Comparison of ENCODE assay signal across 8 cellular contexts in genomic region chr7:101743995-101744360, GRCh38.
DNase-seq lines count a peak whose midpoint lies in the region; ATAC-seq and TF ChIP-seq lines count a peak whose summit lies in the region.

No MANE protein-coding gene starts in this region.

- no peaks in the 10 kb centered on the region for H3K36me3 ChIP-seq in GM06990 (ENCODE audit: control insufficient read depth, insufficient read depth, low read length)
- H3K36me3 ChIP-seq in MM.1S (replicated peaks; ENCODE audit: insufficient read depth, low read length) = no peaks in the 10 kb centered on the region
- no peaks in the 10 kb centered on the region for H3K36me3 ChIP-seq in neuronal stem cell (replicated peaks in 1 of 2; ENCODE audit: control insufficient read depth in 2 of 2, insufficient read depth in 2 of 2, low read length in 2 of 2)

- H3K9me3 ChIP-seq in MM.1S (replicated peaks; ENCODE audit: insufficient read depth, low read length) = no peaks in the 10 kb centered on the region
- no peaks in the 10 kb centered on the region for H3K9me3 ChIP-seq in neuronal stem cell (replicated peaks in 1 of 2; ENCODE audit: control insufficient read depth in 2 of 2, insufficient read depth in 1 of 2, low read depth in 1 of 2, low read length in 2 of 2)

- H3K4me3 Mint-ChIP-seq in chondrocyte (ENCODE audit: unreplicated experiment) = peak overlapping the region; percentile 83

- H3K79me2 ChIP-seq in MM.1S (ENCODE audit: low read length) = no peaks in the 10 kb centered on the region

- H3K79me1 ChIP-seq in neuronal stem cell (ENCODE audit: low read depth, low read length) = no peaks in the 10 kb centered on the region

- TF ChIP-seq CTCF in GM06990 (IDR thresholded peaks at IDR 0.05; ENCODE audit: insufficient read depth, low read length, poor library complexity, severe bottlenecking) (no peak), MM.1S (IDR thresholded peaks at IDR 0.05; ENCODE audit: low read length) (no peak), chondrocyte (IDR thresholded peaks at IDR 0.05) (no peak), foreskin fibroblast (IDR thresholded peaks at IDR 0.05; ENCODE audit: low read depth, low read length) (no peak)

- H2BK15ac ChIP-seq in neuronal stem cell (ENCODE audit: low read length) = peak overlapping the region; percentile 91

- H3K4me3 ChIP-seq in GM06990 (replicated peaks; ENCODE audit: low read depth, low read length) (peak overlapping the region; percentile 62; the same call in 1 of the 2 replicates), MM.1S (ENCODE audit: low read length) (peak overlapping the region; percentile 68), neuronal stem cell (ENCODE audit: low read length in 2 of 2) (peak overlapping the region; percentile 53 to 55), foreskin fibroblast (ENCODE audit: low read depth in 1 of 2, low read length in 2 of 2) (no peak overlapping the region)

- no peak overlapping the region for H4K8ac ChIP-seq in neuronal stem cell (ENCODE audit: low read depth, low read length)

- H3K4ac ChIP-seq in neuronal stem cell (ENCODE audit: low read length) = no peak overlapping the region

- no peak overlapping the region for H3K23ac ChIP-seq in neuronal stem cell (ENCODE audit: low read depth, low read length, poor library complexity)

- H3K4me1 ChIP-seq in MM.1S (ENCODE audit: low read length) = peaks cover 62% of the 10 kb centered on the region
- peaks cover 4 to 16% of the 10 kb centered on the region in 2 donors for H3K4me1 ChIP-seq in neuronal stem cell (ENCODE audit: control insufficient read depth in 2 of 2, insufficient read depth in 1 of 2, low read depth in 1 of 2, low read length in 2 of 2)

- no peaks in the 10 kb centered on the region for H4K20me1 ChIP-seq in MM.1S (ENCODE audit: insufficient read depth, low read length)

- peak overlapping the region; percentile 79 for H2AK5ac ChIP-seq in neuronal stem cell (ENCODE audit: low read depth, low read length)

- H2AFZ ChIP-seq in MM.1S (ENCODE audit: low read length) (peak overlapping the region; percentile 65), neuronal stem cell (ENCODE audit: low read length) (peak overlapping the region; percentile 100)

- peaks cover 1% of the 10 kb centered on the region for H3K27me3 Mint-ChIP-seq in chondrocyte (ENCODE audit: low read depth)

- H3K4me2 ChIP-seq in MM.1S (ENCODE audit: low read depth, low read length) (peak overlapping the region; percentile 89), neuronal stem cell (ENCODE audit: insufficient read depth, low read length, poor library complexity, severe bottlenecking) (peak overlapping the region; percentile 60)

- no peak overlapping the region for H3K27ac Mint-ChIP-seq in chondrocyte (ENCODE audit: unreplicated experiment)

- peak overlapping the region; percentile 47; the same call in 1 of the 2 replicates for H3K9ac ChIP-seq in MM.1S (ENCODE audit: low read length)
- peak overlapping the region; percentile 12 for H3K9ac ChIP-seq in neuronal stem cell (ENCODE audit: low read depth, low read length, poor library complexity)

- H3K9me3 Mint-ChIP-seq in chondrocyte (ENCODE audit: low read depth) = no peaks in the 10 kb centered on the region

- no peaks in the 10 kb centered on the region for H3K9me2 ChIP-seq in MM.1S (replicated peaks; ENCODE audit: insufficient read depth, low read length)

- H3K4me1 Mint-ChIP-seq in chondrocyte (ENCODE audit: low read depth) = peaks cover 21% of the 10 kb centered on the region

- DNase-seq in GM06990 (ENCODE audit: extremely low read depth, insufficient read length) = no peak
- no peak for DNase-seq in MM.1S
- no peak for DNase-seq in chondrocyte (ENCODE audit: low spot score)
- peak; percentile 39 for DNase-seq in neuronal stem cell (ENCODE audit: low spot score)
- no peak for DNase-seq in foreskin fibroblast
- DNase-seq in HUDEP-2 (lab: John Stamatoyannopoulos, UW; ENCODE audit: unreplicated experiment in 76 of 76) = no peak

- peak overlapping the region; percentile 87 for H3K18ac ChIP-seq in neuronal stem cell (ENCODE audit: low read length)

- no peaks in the 10 kb centered on the region for H3K27me3 ChIP-seq in GM06990 (replicated peaks; ENCODE audit: control insufficient read depth, insufficient read depth, low read length)
- H3K27me3 ChIP-seq in MM.1S (replicated peaks; ENCODE audit: insufficient read depth, low read length) = no peaks in the 10 kb centered on the region
- peaks cover 0 to 25% (median 2%) of the 10 kb centered on the region in 3 experiments for H3K27me3 ChIP-seq in neuronal stem cell (ENCODE audit: control insufficient read depth in 3 of 3, insufficient read depth in 3 of 3, low read depth in 1 of 3, low read length in 3 of 3)

- H3F3A ChIP-seq in MM.1S (ENCODE audit: insufficient read depth, low read length) = peaks cover 48% of the 10 kb centered on the region

- H2BK5ac ChIP-seq in neuronal stem cell (ENCODE audit: low read length) = no peak overlapping the region

- peak overlapping the region; percentile 98 for H2BK12ac ChIP-seq in neuronal stem cell (ENCODE audit: low read length)

- peak overlapping the region; percentile 14; the same call in 1 of the 2 replicates for H3K27ac ChIP-seq in MM.1S (ENCODE audit: low read length)
- H3K27ac ChIP-seq in neuronal stem cell (replicated peaks; ENCODE audit: low read length) = no peak overlapping the region

- H3K14ac ChIP-seq in neuronal stem cell (ENCODE audit: low read length) = no peak overlapping the region

- no peak overlapping the region for H4K91ac ChIP-seq in neuronal stem cell (ENCODE audit: low read depth, low read length, poor library complexity)

- no peaks in the 10 kb centered on the region for H3K36me3 Mint-ChIP-seq in chondrocyte (ENCODE audit: low read depth)

- WGBS in neuronal stem cell (ENCODE audit: extremely low coverage in 2 of 2, insufficient read length in 2 of 2, insufficient replicate concordance in 1 of 2), 2 donors = no CpG with 5 or more reads among the region's 12 CpGs

- ATAC-seq in HG02763 (IDR thresholded peaks at IDR 0.05; ENCODE audit: unreplicated experiment) (no peak), GM19035 (IDR thresholded peaks at IDR 0.05; ENCODE audit: unreplicated experiment) (no peak)

- H2BK120ac ChIP-seq in neuronal stem cell (ENCODE audit: low read depth, low read length) = peak overlapping the region; percentile 98

Comparison
In these comparisons a context has a peak if more than half of its experiments do, and no peak if none do; other contexts are left out.
1. H3K4me3 ChIP-seq: peak in GM06990 (single experiment), MM.1S (single experiment) and neuronal stem cell (2 of 2); none in foreskin fibroblast (0 of 2).